Comparison of ENCODE assay signal across 8 cellular contexts in genomic region chr5:8340739-8341344, GRCh38.
A peak's percentile ranks its signal among the peaks of the same experiment; 100 is the strongest.
DNase-seq lines count a peak whose midpoint lies in the region; ATAC-seq and TF ChIP-seq lines count a peak whose summit lies in the region.

No MANE protein-coding gene starts in this region.

- H3K9ac ChIP-seq in PC-3 (ENCODE audit: low read length) = no peak overlapping the region

- H3K4me3 Mint-ChIP-seq in MCF 10A (ENCODE audit: unreplicated experiment) (peak overlapping the region; percentile 38), glutamatergic neuron (ENCODE audit: unreplicated experiment) (no peak overlapping the region), type B pancreatic cell (no peak overlapping the region), T-cell (no peak overlapping the region)

- peak overlapping the region; percentile 69 for H3K4me2 ChIP-seq in PC-3 (ENCODE audit: low read length)

- DNase-seq in MCF 10A (ENCODE audit: unreplicated experiment) (peak; percentile 22), breast epithelium (ENCODE audit: low spot score in 2 of 2) (no peak), PC-3 (peak; percentile 75), glutamatergic neuron (no peak), type B pancreatic cell (ENCODE audit: extremely low spot score, unreplicated experiment) (no peak), KG1 (lab: John Stamatoyannopoulos, UW) (no peak), T-cell (no peak)
- no peak for DNase-seq in activated naive CD4-positive, alpha-beta T cell treated with anti-CD3 and anti-CD28 coated beads, Interleukin-2, amount 50 U/mL, for 72 hours (ENCODE audit: low spot score in 2 of 2)

- H3K9me3 ChIP-seq in breast epithelium (no peaks in the 10 kb centered on the region), PC-3 (ENCODE audit: low read length) (0 out of 2 replicates have a peak, but pooled peaks cover 5% of the 10 kb centered on the region)

- H3K9me2 ChIP-seq in PC-3 (replicated peaks; ENCODE audit: low read length) = no peaks in the 10 kb centered on the region

- no peaks in the 10 kb centered on the region for H3F3A ChIP-seq in PC-3 (ENCODE audit: low read length, unreplicated experiment)

- H3K36me3 ChIP-seq in breast epithelium (no peaks in the 10 kb centered on the region), PC-3 (ENCODE audit: low read depth, low read length) (no peaks in the 10 kb centered on the region)

- H3K4me1 ChIP-seq in breast epithelium = no peaks in the 10 kb centered on the region
- peaks cover 6% of the 10 kb centered on the region; the same call in 1 of the 2 replicates for H3K4me1 ChIP-seq in PC-3 (ENCODE audit: insufficient read depth, low read length)

- ATAC-seq in PC-3 (peak; percentile 55; the same call in 1 of the 2 replicates), T-cell (replicated peaks in 1 of 4) (no peak)
- ATAC-seq in activated naive CD4-positive, alpha-beta T cell treated with anti-CD3 and anti-CD28 coated beads, Interleukin-2, amount 50 U/mL, for 72 hours = no peak

- no peak overlapping the region for H3K4me3 ChIP-seq in breast epithelium
- H3K4me3 ChIP-seq in PC-3 (ENCODE audit: low read length) = peak overlapping the region; percentile 31; the same call in 1 of the 2 replicates

- TF ChIP-seq CTCF in MCF 10A (IDR thresholded peaks at IDR 0.05; ENCODE audit: unreplicated experiment) = peak; percentile 54
- TF ChIP-seq CTCF in breast epithelium (IDR thresholded peaks at IDR 0.05) = peak in 1 of 3 donors; percentile 10
- peak; percentile 97 for TF ChIP-seq CTCF in PC-3 (conservative IDR thresholded peaks at IDR 0.05; ENCODE audit: low read depth, low read length)
- peak; percentile 61 for TF ChIP-seq CTCF in glutamatergic neuron (IDR thresholded peaks at IDR 0.05; ENCODE audit: partially characterized antibody, unreplicated experiment)
- peak; percentile 72 for TF ChIP-seq CTCF in type B pancreatic cell (conservative IDR thresholded peaks at IDR 0.05)

- H2AFZ ChIP-seq in PC-3 (ENCODE audit: low read length) = peak overlapping the region; percentile 36

- H4K20me1 ChIP-seq in PC-3 (ENCODE audit: low read length) = no peaks in the 10 kb centered on the region

- H3K27ac ChIP-seq in breast epithelium (no peak overlapping the region), PC-3 (ENCODE audit: low read length) (no peak overlapping the region)

- no peak for TF ChIP-seq POLR2A in breast epithelium (IDR thresholded peaks at IDR 0.05)

- H3K27ac Mint-ChIP-seq in MCF 10A (ENCODE audit: low read depth, unreplicated experiment) = no peak overlapping the region
- H3K27ac Mint-ChIP-seq in glutamatergic neuron (ENCODE audit: unreplicated experiment) = no peak overlapping the region
- no peak overlapping the region for H3K27ac Mint-ChIP-seq in type B pancreatic cell
- H3K27ac Mint-ChIP-seq in activated naive CD4-positive, alpha-beta T cell treated with anti-CD3 and anti-CD28 coated beads, Interleukin-2, amount 50 U/mL, for 72 hours = no peak overlapping the region
- H3K27ac Mint-ChIP-seq in T-cell = no peak overlapping the region

- H3K9me3 Mint-ChIP-seq in MCF 10A (ENCODE audit: unreplicated experiment) = peaks cover 8% of the 10 kb centered on the region
- peaks cover 2% of the 10 kb centered on the region for H3K9me3 Mint-ChIP-seq in glutamatergic neuron (ENCODE audit: unreplicated experiment)
- H3K9me3 Mint-ChIP-seq in type B pancreatic cell = peaks cover 8% of the 10 kb centered on the region
- H3K9me3 Mint-ChIP-seq in activated naive CD4-positive, alpha-beta T cell treated with anti-CD3 and anti-CD28 coated beads, Interleukin-2, amount 50 U/mL, for 72 hours = peaks cover 16 to 22% of the 10 kb centered on the region in 2 donors
- peaks cover 3 to 22% (median 5%) of the 10 kb centered on the region in 3 donors for H3K9me3 Mint-ChIP-seq in T-cell

- no TSS peak for BruUV-seq in MCF 10A (replicated peaks; lab: Mats Ljungman, UMichigan)
- no TSS peak for BruUV-seq in PC-3 (replicated peaks; lab: Mats Ljungman, UMichigan)

- H3K4me1 Mint-ChIP-seq in MCF 10A (ENCODE audit: insufficient read depth, unreplicated experiment) = peaks cover 9% of the 10 kb centered on the region
- H3K4me1 Mint-ChIP-seq in glutamatergic neuron (ENCODE audit: low read depth, unreplicated experiment) = peaks cover 3% of the 10 kb centered on the region
- H3K4me1 Mint-ChIP-seq in type B pancreatic cell (ENCODE audit: unreplicated experiment) = peaks cover 3% of the 10 kb centered on the region
- no peaks in the 10 kb centered on the region for H3K4me1 Mint-ChIP-seq in T-cell

- CTCF ChIA-PET in MCF 10A (lab: Yijun Ruan, JAX) (interaction anchor here (0.6 to 1.8 kb wide), 29 partner anchors 10 to 1753 kb away, joined by 3 to 8 read pairs (median 3); no protein-coding TSS in a partner anchor), PC-3 (lab: Charles Lee) (no interaction called here), T-cell (lab: Charles Lee) (no interaction called here)

- H3K27me3 Mint-ChIP-seq in MCF 10A (ENCODE audit: insufficient read depth, unreplicated experiment) (no peaks in the 10 kb centered on the region), glutamatergic neuron (ENCODE audit: unreplicated experiment) (no peaks in the 10 kb centered on the region), type B pancreatic cell (peaks cover 11% of the 10 kb centered on the region), T-cell (no peaks in the 10 kb centered on the region)

- POLR2A ChIA-PET in MCF 10A (lab: Yijun Ruan, JAX) = interaction anchor here (1.2 to 1.4 kb wide), 2 partner anchors 22 to 117 kb away, joined by 4 to 10 read pairs; no protein-coding TSS in a partner anchor
- POLR2A ChIA-PET in PC-3 (lab: Charles Lee; ENCODE audit: unreplicated experiment) = no interaction called here
- POLR2A ChIA-PET in T-cell (lab: Charles Lee) = no interaction called here

- H3K27me3 ChIP-seq in breast epithelium (no peaks in the 10 kb centered on the region), PC-3 (ENCODE audit: low read length) (no peaks in the 10 kb centered on the region)

- no peaks in the 10 kb centered on the region for H3K36me3 Mint-ChIP-seq in MCF 10A (ENCODE audit: insufficient read depth, unreplicated experiment)
- H3K36me3 Mint-ChIP-seq in glutamatergic neuron (ENCODE audit: unreplicated experiment) = peaks cover 10% of the 10 kb centered on the region
- no peaks in the 10 kb centered on the region for H3K36me3 Mint-ChIP-seq in type B pancreatic cell
- peaks cover 0 to 10% of the 10 kb centered on the region in 2 donors for H3K36me3 Mint-ChIP-seq in activated naive CD4-positive, alpha-beta T cell treated with anti-CD3 and anti-CD28 coated beads, Interleukin-2, amount 50 U/mL, for 72 hours
- no peaks in the 10 kb centered on the region for H3K36me3 Mint-ChIP-seq in T-cell

- no peaks in the 10 kb centered on the region for H3K79me2 ChIP-seq in PC-3 (ENCODE audit: low read length)

- intact Hi-C loops in MCF 10A (cut with micrococcal nuclease) (loop anchor here (5.0 kb wide), 3 partner anchors 116 to 416 kb away; no protein-coding TSS in a partner anchor), breast epithelium (cut with DNase I; ENCODE audit: low total_unique reads) (no loop called here), PC-3 (cut with micrococcal nuclease) (loop anchor here (2.0 to 10.0 kb wide), 3 partner anchors 54 to 124 kb away; no protein-coding TSS in a partner anchor)

Comparison
In these comparisons a context has a peak if more than half of its experiments do, and no peak if none do; other contexts are left out.
1. DNase-seq: peak in MCF 10A (single experiment) and PC-3 (single experiment); none in breast epithelium (0 of 2), glutamatergic neuron (single experiment), type B pancreatic cell (single experiment), activated naive CD4-positive, alpha-beta T cell treated with anti-CD3 and anti-CD28 coated beads, Interleukin-2, amount 50 U/mL, for 72 hours (0 of 2), KG1 (single experiment) and T-cell (0 of 34).